In the genomic region with DNA sequence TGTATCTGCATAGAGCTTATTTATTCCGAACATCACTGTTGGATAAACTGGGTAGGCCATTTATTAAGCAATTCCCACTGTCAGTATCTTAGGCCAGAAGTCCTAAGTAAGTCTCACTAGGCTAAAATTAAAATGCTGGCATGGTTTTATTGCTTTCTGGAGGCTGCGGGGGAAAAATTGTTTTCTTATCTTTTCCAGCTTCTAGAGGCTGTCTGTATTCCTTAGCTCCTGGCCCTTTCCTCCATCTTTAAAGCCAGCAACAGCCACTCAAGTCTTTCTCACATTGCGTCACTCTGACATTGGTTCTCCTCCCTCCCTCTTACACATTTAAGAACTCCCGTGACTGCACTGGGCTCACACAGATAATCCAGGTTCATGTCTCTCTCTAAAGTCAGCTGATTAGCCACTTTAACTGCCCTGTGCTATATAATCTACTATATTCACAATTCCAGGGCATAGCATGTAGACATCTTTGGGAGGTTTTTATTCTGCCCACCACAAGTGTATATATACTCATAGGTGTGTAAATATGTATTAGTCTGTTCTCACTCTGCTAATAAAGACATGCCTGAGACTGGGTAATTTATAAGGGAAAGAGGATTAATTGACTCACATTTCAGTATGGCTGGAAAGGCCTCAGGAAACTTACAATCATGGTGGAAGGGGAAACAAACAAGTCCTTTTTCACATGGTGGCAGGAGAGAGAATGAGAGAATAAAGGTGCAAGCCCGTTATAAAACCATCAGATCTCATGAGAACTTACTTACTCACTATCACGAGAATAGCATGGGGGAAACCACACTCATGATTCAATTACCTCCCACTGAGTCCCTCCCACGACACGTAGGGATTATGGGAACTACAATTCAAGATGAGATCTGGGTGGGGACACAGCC, we compare ENCODE assay signal across 22 cellular contexts.
DNase-seq lines count a peak whose midpoint lies in the region; ATAC-seq and TF ChIP-seq lines count a peak whose summit lies in the region.
"Had no signal": no experiment of that assay in that cellular context is flagged by ENCODE, and none has a peak within 500 bp of the region (broad histone marks: within the 10 kb centered on the region; RNA-seq: fewer than 3 reads in every experiment).

No MANE protein-coding gene starts in this region.

- H3K4me3 ChIP-seq in liver (ENCODE audit: low read depth in 1 of 3, low read length in 3 of 3), result no peak overlapping the region
- no peak overlapping the region for H3K4me3 ChIP-seq in right lobe of liver
- no peak overlapping the region for H3K4me3 ChIP-seq in fibroblast of villous mesenchyme (ENCODE audit: low read depth, low read length)

- ATAC-seq in right lobe of liver, result no peak
- no peak for ATAC-seq in HG02623 (IDR thresholded peaks at IDR 0.05; ENCODE audit: unreplicated experiment)
- ATAC-seq: activated naive CD8-positive, alpha-beta T cell treated with anti-CD3 and anti-CD28 coated beads, Interleukin-2, amount 50 U/mL, for 24 hours; PC-3 had no signal

- H3K27ac Mint-ChIP-seq in HFFc6 (no peak overlapping the region), CD14-positive monocyte (peak overlapping the region in 1 of 7 donors; percentile 25)
- H3K27ac Mint-ChIP-seq: activated naive CD8-positive, alpha-beta T cell treated with anti-CD3 and anti-CD28 coated beads, Interleukin-2, amount 50 U/mL, for 24 hours; activated T-helper 2 cell treated with anti-CD3 and anti-CD28 coated beads, Interferon-gamma antibody, Interleukin-2, Interleukin-4, amounts not matched to agents 10 μg/mL and 5 μg/mL and 100 μg/mL, durations not matched to agents 14 hours and 24 hours and 36 hours had no signal

- H3K4me1 ChIP-seq in liver (ENCODE audit: control insufficient read depth in 4 of 4, insufficient read depth in 4 of 4, low read length in 3 of 4), result no peaks in the 10 kb centered on the region
- H3K4me1 ChIP-seq in right lobe of liver, result no peaks in the 10 kb centered on the region

- no peaks in the 10 kb centered on the region for H3K27me3 ChIP-seq in liver (ENCODE audit: control insufficient read depth in 4 of 4, insufficient read depth in 4 of 4, low read length in 3 of 4)
- H3K27me3 ChIP-seq in right lobe of liver, result no peaks in the 10 kb centered on the region
- H3K27me3 ChIP-seq: neutrophil had no signal

- TF ChIP-seq CTCF in liver (IDR thresholded peaks at IDR 0.05; ENCODE audit: low read depth, low read length, missing input control) (no peak), right lobe of liver (IDR thresholded peaks at IDR 0.05) (no peak), fibroblast of villous mesenchyme (IDR thresholded peaks at IDR 0.05; ENCODE audit: insufficient read depth, low read depth, low read length) (no peak), HFFc6 (IDR thresholded peaks at IDR 0.05) (no peak), CD14-positive monocyte (IDR thresholded peaks at IDR 0.05) (no peak)

- no peaks in the 10 kb centered on the region for H3K9me3 ChIP-seq in liver (ENCODE audit: control insufficient read depth in 4 of 4, low read length in 3 of 4)
- H3K9me3 ChIP-seq in right lobe of liver, result no peaks in the 10 kb centered on the region
- H3K9me3 ChIP-seq: neutrophil, SK-N-SH had no signal

- no peak overlapping the region for H3K27ac ChIP-seq in liver (ENCODE audit: low read depth in 1 of 2, low read length in 2 of 2)
- H3K27ac ChIP-seq in right lobe of liver, result no peak overlapping the region
- H3K27ac ChIP-seq: neutrophil had no signal

- H3K4me3 Mint-ChIP-seq in HFFc6, result no peak overlapping the region
- no peak overlapping the region for H3K4me3 Mint-ChIP-seq in CD14-positive monocyte
- H3K4me3 Mint-ChIP-seq: activated naive CD8-positive, alpha-beta T cell treated with anti-CD3 and anti-CD28 coated beads, Interleukin-2, amount 50 U/mL, for 24 hours had no signal

- DNase-seq in right lobe of liver (no peak), fibroblast of villous mesenchyme (ENCODE audit: low read depth) (peak; percentile 69), myocyte (ENCODE audit: low read depth) (peak; percentile 42), HFFc6 (no peak), NCI-H748 (lab: John Stamatoyannopoulos, UW; ENCODE audit: unreplicated experiment) (no peak), CD14-positive monocyte (ENCODE audit: low spot score) (no peak)
- DNase-seq: activated CD4-positive, alpha-beta T cell treated with anti-CD3 and anti-CD28 coated beads for 1 hour; activated naive CD8-positive, alpha-beta T cell treated with anti-CD3 and anti-CD28 coated beads, Interleukin-2, amount 50 U/mL, for 24 hours; central memory CD4-positive, alpha-beta T cell; effector CD8-positive, alpha-beta T cell; GF-D8; kidney glomerular epithelial cell; NCI-H2171; NCI-H748 treated with DMSO at 0.1 percent for 48 hours; PC-3; SK-N-SH; stimulated activated CD4-positive, alpha-beta T cell treated with anti-CD3 and anti-CD28 coated beads, Interleukin-2, amount 100 ng/mL, for 48 hours; T1000 had no signal

- H3K9me3 Mint-ChIP-seq in HFFc6 (no peaks in the 10 kb centered on the region), CD14-positive monocyte (peaks cover 0 to 3% (median 0%) of the 10 kb centered on the region in 7 donors)
- H3K9me3 Mint-ChIP-seq: activated T-helper 2 cell treated with anti-CD3 and anti-CD28 coated beads, Interferon-gamma antibody, Interleukin-2, Interleukin-4, amounts not matched to agents 10 μg/mL and 5 μg/mL and 100 μg/mL, durations not matched to agents 14 hours and 24 hours and 36 hours had no signal

- H3K9ac ChIP-seq in liver (ENCODE audit: low read depth in 1 of 2, low read length in 2 of 2), result no peak overlapping the region
- H3K9ac ChIP-seq: SK-N-SH had no signal

- TF ChIP-seq POLR2A in right lobe of liver (IDR thresholded peaks at IDR 0.05), result no peak

- H3K36me3 ChIP-seq in liver (ENCODE audit: control insufficient read depth in 4 of 4, insufficient read depth in 3 of 4, low read depth in 1 of 4, low read length in 3 of 4), result no peaks in the 10 kb centered on the region
- H3K36me3 ChIP-seq in right lobe of liver, result no peaks in the 10 kb centered on the region
- H3K36me3 ChIP-seq: neutrophil had no signal

- H3K4me1 Mint-ChIP-seq in HFFc6 (ENCODE audit: low read depth) (peaks cover 41% of the 10 kb centered on the region), CD14-positive monocyte (no peaks in the 10 kb centered on the region)

- WGBS in liver, result 87% methylated on average over 8 of the region's 8 CpGs
- 70% methylated on average over 7 of the region's 8 CpGs for WGBS in right lobe of liver (ENCODE audit: insufficient coverage, low coverage, low lambda C conversion rate, missing lambda C conversion rate)

- H3K36me3 Mint-ChIP-seq in HFFc6 (ENCODE audit: low read depth), result peaks cover 10% of the 10 kb centered on the region; the same call in 1 of the 2 replicates
- no peaks in the 10 kb centered on the region for H3K36me3 Mint-ChIP-seq in CD14-positive monocyte

- intact Hi-C loops in right lobe of liver (cut with DNase I) (no loop called here), CD14-positive monocyte (cut with micrococcal nuclease) (no loop called here)

- H3K27me3 Mint-ChIP-seq in HFFc6 (ENCODE audit: insufficient read depth) (peaks cover 1% of the 10 kb centered on the region), CD14-positive monocyte (ENCODE audit: low read depth in 3 of 3) (peaks cover 0 to 3% (median 0%) of the 10 kb centered on the region in 3 donors)

- TF ChIP-seq RAD21 in liver (IDR thresholded peaks at IDR 0.05), result peak in 1 of 2 donors; percentile 4

TF ChIP-seq in liver, 16 proteins besides CTCF, POLR2A, EP300 and RAD21:
- peak; percentile 36 for TF ChIP-seq NR2F2 (IDR thresholded peaks at IDR 0.05)
- TF ChIP-seq FOXA2 (IDR thresholded peaks at IDR 0.05), result no peak
TF ChIP-seq in liver: peak in this region for 1.

Comparison
In these comparisons a context has a peak if more than half of its experiments do, and no peak if none do; other contexts are left out.
1. DNase-seq: peak in fibroblast of villous mesenchyme (single experiment) and myocyte (single experiment); none in right lobe of liver (0 of 3), HFFc6 (single experiment), NCI-H748 (single experiment) and CD14-positive monocyte (single experiment).